Comparison of ENCODE assay signal across 8 cellular contexts in the genomic region with DNA sequence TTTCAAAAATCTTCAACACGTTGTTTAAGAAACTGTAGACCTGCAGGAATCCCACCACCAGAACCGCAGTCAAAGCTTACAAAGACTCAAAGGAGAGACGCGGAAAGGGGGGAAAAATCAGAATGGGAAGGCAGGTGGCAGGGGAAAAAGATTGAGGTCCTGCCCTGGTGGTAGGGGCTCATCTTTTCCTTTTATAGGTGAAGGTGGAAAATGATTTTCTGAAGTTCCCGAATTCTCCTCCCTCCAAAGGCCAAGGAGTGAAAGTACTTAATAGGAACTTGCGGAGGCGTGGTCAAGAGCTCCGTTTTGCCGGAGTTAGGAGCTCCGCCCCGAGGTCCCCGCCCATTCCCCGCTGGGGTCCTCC. TPM values are rescaled to one million over a fixed set of nuclear protein-coding genes. Genes with fewer than 3 reads are reported as not detected.
DNase-seq lines count a peak whose midpoint lies in the region; ATAC-seq and TF ChIP-seq lines count a peak whose summit lies in the region.

No MANE protein-coding gene starts in this region.

- no peaks in the 10 kb centered on the region for H3K36me3 ChIP-seq in parathyroid adenoma (ENCODE audit: control insufficient read depth, insufficient read depth, low read length)

- H3K4me1 ChIP-seq in parathyroid adenoma, result peaks cover 31% of the 10 kb centered on the region

- H3K9ac ChIP-seq in parathyroid adenoma, result no peak overlapping the region

- H3K27me3 ChIP-seq in parathyroid adenoma (ENCODE audit: control insufficient read depth, insufficient read depth, low read length), result no peaks in the 10 kb centered on the region

- H3K9me3 ChIP-seq in parathyroid adenoma (ENCODE audit: control insufficient read depth, low read length), result no peaks in the 10 kb centered on the region

- H3K79me2 ChIP-seq in parathyroid adenoma, result peaks cover 3% of the 10 kb centered on the region

- H3K4me3 Mint-ChIP-seq in glutamatergic neuron (ENCODE audit: unreplicated experiment), result peak overlapping the region; percentile 87

- H3K4me3 ChIP-seq in parathyroid adenoma (ENCODE audit: low read depth, low read length), result peak overlapping the region; percentile 89

- ATAC-seq in HG03432 (IDR thresholded peaks at IDR 0.05; ENCODE audit: unreplicated experiment), result no peak

- peak overlapping the region; percentile 97 for H3K4me2 ChIP-seq in parathyroid adenoma (ENCODE audit: low read length)

- H3K27ac Mint-ChIP-seq in glutamatergic neuron (ENCODE audit: unreplicated experiment), result peak overlapping the region; percentile 67

- peaks cover 19% of the 10 kb centered on the region for H3K4me1 Mint-ChIP-seq in glutamatergic neuron (ENCODE audit: low read depth, unreplicated experiment)

- TF ChIP-seq CTCF in glutamatergic neuron (IDR thresholded peaks at IDR 0.05; ENCODE audit: partially characterized antibody, unreplicated experiment) (peak; percentile 18), parathyroid adenoma (IDR thresholded peaks at IDR 0.05) (no peak)

- H3K36me3 Mint-ChIP-seq in glutamatergic neuron (ENCODE audit: unreplicated experiment), result no peaks in the 10 kb centered on the region

- H3K27ac ChIP-seq in parathyroid adenoma, result peak overlapping the region; percentile 99

- peak; percentile 40 for DNase-seq in NCI-H345 treated with DMSO at 0.1 percent for 48 hours (lab: John Stamatoyannopoulos, UW; ENCODE audit: unreplicated experiment)
- no peak for DNase-seq in NCI-H345 (lab: John Stamatoyannopoulos, UW)
- DNase-seq in NCI-H524 treated with DMSO at 0.1 percent for 48 hours (lab: John Stamatoyannopoulos, UW), result peak; percentile 14
- peak; percentile 82 for DNase-seq in activated naive CD4-positive, alpha-beta T cell treated with anti-CD3 and anti-CD28 coated beads, Interleukin-2, amount 50 U/mL, for 16 hours
- no peak for DNase-seq in glutamatergic neuron
- DNase-seq in mesenteric fat pad (ENCODE audit: low spot score), result no peak

- peak overlapping the region; percentile 87 for H2AFZ ChIP-seq in parathyroid adenoma

- H3K9me3 Mint-ChIP-seq in glutamatergic neuron (ENCODE audit: unreplicated experiment), result peaks cover 7% of the 10 kb centered on the region

- peaks cover 13% of the 10 kb centered on the region for H3K27me3 Mint-ChIP-seq in glutamatergic neuron (ENCODE audit: unreplicated experiment)

RNA-seq across cellular contexts. Expression of a gene that starts 0.7 kb away (rescaled TPM):
- total RNA-seq in glutamatergic neuron (ENCODE audit: unreplicated experiment), result 39.1 TPM
- total RNA-seq in mesenteric fat pad, result 26.9 TPM

RNA-seq across cellular contexts. Expression of a gene that starts 1.2 kb away (rescaled TPM):
- total RNA-seq in glutamatergic neuron (ENCODE audit: unreplicated experiment), result 98.3 TPM
- total RNA-seq in mesenteric fat pad, result 79.5 TPM

RNA-seq across cellular contexts. Expression of a gene that starts 46.5 kb away (rescaled TPM):
- total RNA-seq in glutamatergic neuron (ENCODE audit: unreplicated experiment), result 149 TPM
- total RNA-seq in mesenteric fat pad, result 146 TPM

Comparison
In these comparisons a context has a peak if more than half of its experiments do, and no peak if none do; other contexts are left out.
1. DNase-seq: peak in NCI-H345 treated with DMSO at 0.1 percent for 48 hours (single experiment), NCI-H524 treated with DMSO at 0.1 percent for 48 hours (single experiment) and activated naive CD4-positive, alpha-beta T cell treated with anti-CD3 and anti-CD28 coated beads, Interleukin-2, amount 50 U/mL, for 16 hours (single experiment); none in NCI-H345 (single experiment), glutamatergic neuron (single experiment) and mesenteric fat pad (single experiment).